ENCODE assay signal across 1 cellular context in the genomic region with DNA sequence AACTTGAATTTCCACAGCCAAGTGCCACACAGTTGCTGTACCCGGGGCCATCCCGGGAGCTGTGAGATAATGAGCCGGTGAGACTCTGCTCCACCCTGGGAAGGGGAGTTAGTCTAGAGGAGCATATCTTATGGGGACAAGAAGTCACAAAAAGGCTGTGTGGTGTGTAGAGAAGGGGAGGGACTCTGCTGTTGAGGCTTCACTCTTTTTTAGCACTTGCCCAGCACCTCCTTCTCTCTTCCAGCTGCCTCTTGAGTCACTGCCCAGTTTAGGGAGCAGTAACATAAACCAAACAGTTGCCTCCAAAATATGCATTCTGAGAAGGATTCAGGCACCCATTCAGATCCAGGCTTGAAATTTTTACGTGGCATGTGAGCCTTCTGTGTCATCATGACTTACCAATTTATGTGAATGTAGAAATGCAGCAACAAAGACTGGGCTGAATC.
TF ChIP-seq lines count a peak whose summit lies in the region.

No MANE protein-coding gene starts in this region.

TF ChIP-seq in WTC11, 78 proteins besides CTCF, POLR2A, EP300 and RAD21 (continued from another document):
- TF ChIP-seq E2F1 (CRISPR knock-in tag; IDR thresholded peaks at IDR 0.05) (no peak), NFATC4 (CRISPR knock-in tag; IDR thresholded peaks at IDR 0.05) (no peak), E2F4 (CRISPR knock-in tag; IDR thresholded peaks at IDR 0.05; ENCODE audit: borderline replicate concordance, low read depth) (no peak), GRHL2 (CRISPR knock-in tag; IDR thresholded peaks at IDR 0.05; ENCODE audit: insufficient replicate concordance, severe bottlenecking) (no peak), ZNF138 (CRISPR knock-in tag; conservative IDR thresholded peaks at IDR 0.05) (no peak), ZNF263 (CRISPR knock-in tag; IDR thresholded peaks at IDR 0.05; ENCODE audit: low read depth) (no peak)
- TF ChIP-seq, protein P1, sequence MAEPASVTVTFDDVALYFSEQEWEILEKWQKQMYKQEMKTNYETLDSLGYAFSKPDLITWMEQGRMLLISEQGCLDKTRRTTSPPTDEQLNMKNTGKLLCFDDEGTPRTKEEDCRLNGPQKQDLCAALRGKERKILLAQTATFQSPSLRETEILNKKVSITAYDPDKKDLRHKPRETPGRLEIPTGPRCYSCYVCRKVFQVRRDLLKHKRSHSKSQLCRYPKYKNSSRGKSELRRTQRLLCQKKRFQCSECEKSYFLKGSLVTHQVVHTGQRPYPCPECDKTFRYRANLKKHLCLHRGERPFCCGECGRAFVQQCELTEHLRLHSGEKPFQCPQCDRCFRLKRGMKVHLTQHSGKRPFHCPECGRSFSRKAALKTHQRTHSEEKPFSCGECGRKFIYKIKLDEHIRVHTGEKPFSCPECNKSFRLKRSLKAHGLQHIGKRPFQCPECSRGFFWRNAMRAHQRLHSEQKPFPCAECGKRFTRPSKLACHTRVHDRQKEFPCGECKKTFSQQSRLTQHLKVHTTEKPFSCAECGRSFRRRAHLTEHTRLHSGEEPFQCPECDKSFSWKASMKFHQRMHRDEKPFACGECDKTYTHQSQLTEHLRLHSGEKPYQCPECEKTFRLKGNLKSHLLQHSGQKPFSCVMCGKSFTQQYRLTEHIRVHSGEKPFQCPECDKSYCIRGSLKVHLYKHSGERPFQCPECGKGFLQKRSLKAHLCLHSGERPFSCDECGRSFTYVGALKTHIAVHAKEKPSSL (CRISPR knock-in tag; conservative IDR thresholded peaks at IDR 0.05): no peak
